ENCODE assay signal across 1 cellular context in the genomic region with DNA sequence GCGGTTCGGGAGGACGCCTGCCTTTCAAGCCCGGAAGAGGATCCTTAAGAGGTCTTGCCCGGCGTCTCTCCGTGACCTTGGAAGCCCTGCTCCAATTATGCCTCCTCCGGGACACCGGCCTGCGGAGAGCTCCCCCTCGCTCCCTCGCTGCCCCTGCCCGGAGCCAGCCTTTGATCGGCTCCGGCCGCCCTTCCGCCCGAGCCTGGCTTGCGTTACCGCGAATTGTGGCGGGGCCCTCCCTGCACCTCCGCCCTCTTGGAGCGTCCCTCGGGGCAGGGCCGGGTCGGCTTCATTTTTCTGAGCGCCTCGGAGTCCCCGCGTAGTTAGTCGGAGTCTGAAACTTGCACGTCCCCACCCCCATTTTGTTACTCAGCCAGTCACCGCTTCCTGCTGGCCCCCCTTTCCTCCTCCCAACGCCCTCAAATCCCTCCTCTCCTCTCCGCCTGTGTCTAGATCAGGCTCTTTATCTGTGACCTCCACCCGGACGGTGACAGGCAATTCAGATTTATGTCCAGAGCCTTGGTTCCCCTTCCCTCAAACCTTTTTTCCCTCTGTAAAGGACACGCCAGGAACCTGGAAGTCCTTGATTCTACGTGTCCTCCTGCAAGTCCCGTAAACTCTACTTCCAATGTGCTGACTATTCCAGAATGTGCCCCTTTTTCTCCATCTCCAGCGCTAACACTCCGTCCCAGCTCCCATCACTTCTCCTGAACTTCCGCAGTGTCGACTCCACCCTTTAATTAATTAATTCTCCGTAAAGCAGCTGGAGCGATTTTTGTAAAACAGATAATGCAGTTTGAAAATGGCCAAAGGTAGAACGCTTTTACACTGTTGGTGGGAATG.
A peak's percentile ranks its signal among the peaks of the same experiment; 100 is the strongest.
TF ChIP-seq lines count a peak whose summit lies in the region.

No MANE protein-coding gene starts in this region.

TF ChIP-seq in HepG2, 621 proteins besides CTCF, POLR2A, EP300 and RAD21 (continued from another document and continues in another):
- peak; percentile 81 for TF ChIP-seq MEIS1 (CRISPR knock-in tag; IDR thresholded peaks at IDR 0.05; ENCODE audit: borderline replicate concordance)
- no peak for TF ChIP-seq SP5 (CRISPR knock-in tag; IDR thresholded peaks at IDR 0.05; ENCODE audit: borderline replicate concordance, low read depth)
- 0 out of 2 replicates have a peak, but pooled peaks have one; percentile 39 for TF ChIP-seq DPF2 (CRISPR knock-in tag; IDR thresholded peaks at IDR 0.05; ENCODE audit: borderline replicate concordance, low read depth)
- 0 out of 2 replicates have a peak, but pooled peaks have one; percentile 60 for TF ChIP-seq BRCA1 (CRISPR knock-in tag; IDR thresholded peaks at IDR 0.05)
- no peak for TF ChIP-seq ZEB1 (IDR thresholded peaks at IDR 0.05; ENCODE audit: insufficient replicate concordance, low read depth)
- TF ChIP-seq ZNF614 (CRISPR knock-in tag; IDR thresholded peaks at IDR 0.05; ENCODE audit: borderline replicate concordance): 0 out of 2 replicates have a peak, but pooled peaks have one; percentile 35
- TF ChIP-seq, protein P1, sequence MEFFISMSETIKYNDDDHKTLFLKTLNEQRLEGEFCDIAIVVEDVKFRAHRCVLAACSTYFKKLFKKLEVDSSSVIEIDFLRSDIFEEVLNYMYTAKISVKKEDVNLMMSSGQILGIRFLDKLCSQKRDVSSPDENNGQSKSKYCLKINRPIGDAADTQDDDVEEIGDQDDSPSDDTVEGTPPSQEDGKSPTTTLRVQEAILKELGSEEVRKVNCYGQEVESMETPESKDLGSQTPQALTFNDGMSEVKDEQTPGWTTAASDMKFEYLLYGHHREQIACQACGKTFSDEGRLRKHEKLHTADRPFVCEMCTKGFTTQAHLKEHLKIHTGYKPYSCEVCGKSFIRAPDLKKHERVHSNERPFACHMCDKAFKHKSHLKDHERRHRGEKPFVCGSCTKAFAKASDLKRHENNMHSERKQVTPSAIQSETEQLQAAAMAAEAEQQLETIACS (CRISPR knock-in tag; IDR thresholded peaks at IDR 0.05): no peak
- TF ChIP-seq MIXL1 (CRISPR knock-in tag; IDR thresholded peaks at IDR 0.05): 0 out of 2 replicates have a peak, but pooled peaks have one; percentile 13
- peak; percentile 93 for TF ChIP-seq NRL (CRISPR knock-in tag; IDR thresholded peaks at IDR 0.05; ENCODE audit: borderline replicate concordance)
- peak; percentile 60; the same call in 1 of the 2 replicates for TF ChIP-seq PITX1 (CRISPR knock-in tag; IDR thresholded peaks at IDR 0.05)
- TF ChIP-seq ZNF883 (CRISPR knock-in tag; IDR thresholded peaks at IDR 0.05; ENCODE audit: not compliant biosample characterization): no peak
- TF ChIP-seq ZNF7 (CRISPR knock-in tag; IDR thresholded peaks at IDR 0.05): no peak
- peak; percentile 56; the same call in 1 of the 2 replicates for TF ChIP-seq ZNF556 (CRISPR knock-in tag; IDR thresholded peaks at IDR 0.05; ENCODE audit: borderline replicate concordance)
- TF ChIP-seq, protein P2, sequence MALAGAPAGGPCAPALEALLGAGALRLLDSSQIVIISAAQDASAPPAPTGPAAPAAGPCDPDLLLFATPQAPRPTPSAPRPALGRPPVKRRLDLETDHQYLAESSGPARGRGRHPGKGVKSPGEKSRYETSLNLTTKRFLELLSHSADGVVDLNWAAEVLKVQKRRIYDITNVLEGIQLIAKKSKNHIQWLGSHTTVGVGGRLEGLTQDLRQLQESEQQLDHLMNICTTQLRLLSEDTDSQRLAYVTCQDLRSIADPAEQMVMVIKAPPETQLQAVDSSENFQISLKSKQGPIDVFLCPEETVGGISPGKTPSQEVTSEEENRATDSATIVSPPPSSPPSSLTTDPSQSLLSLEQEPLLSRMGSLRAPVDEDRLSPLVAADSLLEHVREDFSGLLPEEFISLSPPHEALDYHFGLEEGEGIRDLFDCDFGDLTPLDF (CRISPR knock-in tag; IDR thresholded peaks at IDR 0.05): peak; percentile 47; the same call in 1 of the 2 replicates
- TF ChIP-seq SIN3A (IDR thresholded peaks at IDR 0.05; ENCODE audit: borderline replicate concordance, low read depth, low read length): peak; percentile 18; the same call in 1 of the 2 replicates
- TF ChIP-seq ONECUT2 (CRISPR knock-in tag; IDR thresholded peaks at IDR 0.05): no peak
- no peak; the same call in 1 of the 2 replicates for TF ChIP-seq ZSCAN9 (CRISPR knock-in tag; IDR thresholded peaks at IDR 0.05; ENCODE audit: borderline replicate concordance)
- peak; percentile 88; the same call in 1 of the 2 replicates for TF ChIP-seq ELF4 (CRISPR knock-in tag; IDR thresholded peaks at IDR 0.05; ENCODE audit: borderline replicate concordance)
- TF ChIP-seq HOXA3 (CRISPR knock-in tag; IDR thresholded peaks at IDR 0.05): no peak
- TF ChIP-seq LCORL (IDR thresholded peaks at IDR 0.05): no peak
- peak; percentile 49; the same call in 1 of the 2 replicates for TF ChIP-seq LCORL (CRISPR knock-in tag; IDR thresholded peaks at IDR 0.05)
- no peak for TF ChIP-seq ATF5 (CRISPR knock-in tag; IDR thresholded peaks at IDR 0.05; ENCODE audit: low read depth)
- TF ChIP-seq, protein P3, sequence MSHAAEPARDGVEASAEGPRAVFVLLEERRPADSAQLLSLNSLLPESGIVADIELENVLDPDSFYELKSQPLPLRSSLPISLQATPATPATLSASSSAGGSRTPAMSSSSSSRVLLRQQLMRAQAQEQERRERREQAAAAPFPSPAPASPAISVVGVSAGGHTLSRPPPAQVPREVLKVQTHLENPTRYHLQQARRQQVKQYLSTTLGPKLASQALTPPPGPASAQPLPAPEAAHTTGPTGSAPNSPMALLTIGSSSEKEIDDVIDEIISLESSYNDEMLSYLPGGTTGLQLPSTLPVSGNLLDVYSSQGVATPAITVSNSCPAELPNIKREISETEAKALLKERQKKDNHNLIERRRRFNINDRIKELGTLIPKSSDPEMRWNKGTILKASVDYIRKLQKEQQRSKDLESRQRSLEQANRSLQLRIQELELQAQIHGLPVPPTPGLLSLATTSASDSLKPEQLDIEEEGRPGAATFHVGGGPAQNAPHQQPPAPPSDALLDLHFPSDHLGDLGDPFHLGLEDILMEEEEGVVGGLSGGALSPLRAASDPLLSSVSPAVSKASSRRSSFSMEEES (CRISPR knock-in tag; IDR thresholded peaks at IDR 0.05): 0 out of 2 replicates have a peak, but pooled peaks have one; percentile 17
- TF ChIP-seq ZNF274 (CRISPR knock-in tag; IDR thresholded peaks at IDR 0.05): peak; percentile 3
- peak; percentile 85 for TF ChIP-seq ASH2L (IDR thresholded peaks at IDR 0.05; ENCODE audit: insufficient read length, low read depth, low read length)
- TF ChIP-seq TOPORS (CRISPR knock-in tag; IDR thresholded peaks at IDR 0.05): no peak
- peak; percentile 86 for TF ChIP-seq BCL3 (CRISPR knock-in tag; IDR thresholded peaks at IDR 0.05)
- peak; percentile 66 for TF ChIP-seq TAF1 (CRISPR knock-in tag; IDR thresholded peaks at IDR 0.05)
- no peak for TF ChIP-seq GATAD1 (CRISPR knock-in tag; IDR thresholded peaks at IDR 0.05)
- peak; percentile 72 for TF ChIP-seq TBX2 (CRISPR knock-in tag; IDR thresholded peaks at IDR 0.05; ENCODE audit: borderline replicate concordance)
- TF ChIP-seq THAP11 (CRISPR knock-in tag; IDR thresholded peaks at IDR 0.05): no peak; the same call in 1 of the 2 replicates
- TF ChIP-seq, protein P4, sequence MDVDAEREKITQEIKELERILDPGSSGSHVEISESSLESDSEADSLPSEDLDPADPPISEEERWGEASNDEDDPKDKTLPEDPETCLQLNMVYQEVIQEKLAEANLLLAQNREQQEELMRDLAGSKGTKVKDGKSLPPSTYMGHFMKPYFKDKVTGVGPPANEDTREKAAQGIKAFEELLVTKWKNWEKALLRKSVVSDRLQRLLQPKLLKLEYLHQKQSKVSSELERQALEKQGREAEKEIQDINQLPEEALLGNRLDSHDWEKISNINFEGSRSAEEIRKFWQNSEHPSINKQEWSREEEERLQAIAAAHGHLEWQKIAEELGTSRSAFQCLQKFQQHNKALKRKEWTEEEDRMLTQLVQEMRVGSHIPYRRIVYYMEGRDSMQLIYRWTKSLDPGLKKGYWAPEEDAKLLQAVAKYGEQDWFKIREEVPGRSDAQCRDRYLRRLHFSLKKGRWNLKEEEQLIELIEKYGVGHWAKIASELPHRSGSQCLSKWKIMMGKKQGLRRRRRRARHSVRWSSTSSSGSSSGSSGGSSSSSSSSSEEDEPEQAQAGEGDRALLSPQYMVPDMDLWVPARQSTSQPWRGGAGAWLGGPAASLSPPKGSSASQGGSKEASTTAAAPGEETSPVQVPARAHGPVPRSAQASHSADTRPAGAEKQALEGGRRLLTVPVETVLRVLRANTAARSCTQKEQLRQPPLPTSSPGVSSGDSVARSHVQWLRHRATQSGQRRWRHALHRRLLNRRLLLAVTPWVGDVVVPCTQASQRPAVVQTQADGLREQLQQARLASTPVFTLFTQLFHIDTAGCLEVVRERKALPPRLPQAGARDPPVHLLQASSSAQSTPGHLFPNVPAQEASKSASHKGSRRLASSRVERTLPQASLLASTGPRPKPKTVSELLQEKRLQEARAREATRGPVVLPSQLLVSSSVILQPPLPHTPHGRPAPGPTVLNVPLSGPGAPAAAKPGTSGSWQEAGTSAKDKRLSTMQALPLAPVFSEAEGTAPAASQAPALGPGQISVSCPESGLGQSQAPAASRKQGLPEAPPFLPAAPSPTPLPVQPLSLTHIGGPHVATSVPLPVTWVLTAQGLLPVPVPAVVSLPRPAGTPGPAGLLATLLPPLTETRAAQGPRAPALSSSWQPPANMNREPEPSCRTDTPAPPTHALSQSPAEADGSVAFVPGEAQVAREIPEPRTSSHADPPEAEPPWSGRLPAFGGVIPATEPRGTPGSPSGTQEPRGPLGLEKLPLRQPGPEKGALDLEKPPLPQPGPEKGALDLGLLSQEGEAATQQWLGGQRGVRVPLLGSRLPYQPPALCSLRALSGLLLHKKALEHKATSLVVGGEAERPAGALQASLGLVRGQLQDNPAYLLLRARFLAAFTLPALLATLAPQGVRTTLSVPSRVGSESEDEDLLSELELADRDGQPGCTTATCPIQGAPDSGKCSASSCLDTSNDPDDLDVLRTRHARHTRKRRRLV (CRISPR knock-in tag; IDR thresholded peaks at IDR 0.05): no peak
- TF ChIP-seq PRDM10 (CRISPR knock-in tag; IDR thresholded peaks at IDR 0.05; ENCODE audit: low read depth): peak; percentile 13; the same call in 1 of the 2 replicates
- TF ChIP-seq ZNF547 (CRISPR knock-in tag; IDR thresholded peaks at IDR 0.05): peak; percentile 93
- no peak for TF ChIP-seq MBD4 (IDR thresholded peaks at IDR 0.05; ENCODE audit: borderline replicate concordance, low read length)
- 0 out of 2 replicates have a peak, but pooled peaks have one; percentile 14 for TF ChIP-seq ZIK1 (CRISPR knock-in tag; IDR thresholded peaks at IDR 0.05; ENCODE audit: borderline replicate concordance, low read depth)
- TF ChIP-seq SALL1 (CRISPR knock-in tag; IDR thresholded peaks at IDR 0.05): 0 out of 2 replicates have a peak, but pooled peaks have one; percentile 41
- peak; percentile 72; the same call in 1 of the 2 replicates for TF ChIP-seq PCBP1 (IDR thresholded peaks at IDR 0.05; ENCODE audit: borderline replicate concordance, low read depth, low read length)
- TF ChIP-seq ZNF510 (CRISPR knock-in tag; IDR thresholded peaks at IDR 0.05; ENCODE audit: low read depth): no peak
- TF ChIP-seq CAMTA2 (CRISPR knock-in tag; IDR thresholded peaks at IDR 0.05; ENCODE audit: borderline replicate concordance): peak; percentile 44; the same call in 1 of the 2 replicates
- no peak for TF ChIP-seq ZSCAN21 (CRISPR knock-in tag; IDR thresholded peaks at IDR 0.05; ENCODE audit: borderline replicate concordance)
- TF ChIP-seq ZNF557 (CRISPR knock-in tag; IDR thresholded peaks at IDR 0.05): 0 out of 2 replicates have a peak, but pooled peaks have one; percentile 19
- no peak for TF ChIP-seq RARG (CRISPR knock-in tag; IDR thresholded peaks at IDR 0.05; ENCODE audit: low read depth)
- TF ChIP-seq, protein P5, sequence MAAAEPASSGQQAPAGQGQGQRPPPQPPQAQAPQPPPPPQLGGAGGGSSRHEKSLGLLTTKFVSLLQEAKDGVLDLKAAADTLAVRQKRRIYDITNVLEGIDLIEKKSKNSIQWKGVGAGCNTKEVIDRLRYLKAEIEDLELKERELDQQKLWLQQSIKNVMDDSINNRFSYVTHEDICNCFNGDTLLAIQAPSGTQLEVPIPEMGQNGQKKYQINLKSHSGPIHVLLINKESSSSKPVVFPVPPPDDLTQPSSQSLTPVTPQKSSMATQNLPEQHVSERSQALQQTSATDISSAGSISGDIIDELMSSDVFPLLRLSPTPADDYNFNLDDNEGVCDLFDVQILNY (CRISPR knock-in tag; conservative IDR thresholded peaks at IDR 0.05): 0 out of 2 replicates have a peak, but pooled peaks have one; percentile 27
- TF ChIP-seq NR2F6 (IDR thresholded peaks at IDR 0.05): peak; percentile 15; the same call in 1 of the 2 replicates
- peak; percentile 22; the same call in 1 of the 2 replicates for TF ChIP-seq NR2F6 (CRISPR knock-in tag; IDR thresholded peaks at IDR 0.05)
